In genomic region chr5:25568989-25569625, GRCh38 we compare ENCODE assay signal across 1 cellular context.
TF ChIP-seq lines count a peak whose summit lies in the region.

No MANE protein-coding gene starts in this region.

TF ChIP-seq in GM12878, 131 proteins besides CTCF, POLR2A, EP300 and RAD21 (continued from another document):
- no peak for TF ChIP-seq JUND (IDR thresholded peaks at IDR 0.05; ENCODE audit: low read depth, low read length)
- no peak for TF ChIP-seq ZNF384 (IDR thresholded peaks at IDR 0.05; ENCODE audit: borderline replicate concordance, low read depth, low read length)
